Comparison of ENCODE assay signal across 7 cellular contexts in the genomic region with DNA sequence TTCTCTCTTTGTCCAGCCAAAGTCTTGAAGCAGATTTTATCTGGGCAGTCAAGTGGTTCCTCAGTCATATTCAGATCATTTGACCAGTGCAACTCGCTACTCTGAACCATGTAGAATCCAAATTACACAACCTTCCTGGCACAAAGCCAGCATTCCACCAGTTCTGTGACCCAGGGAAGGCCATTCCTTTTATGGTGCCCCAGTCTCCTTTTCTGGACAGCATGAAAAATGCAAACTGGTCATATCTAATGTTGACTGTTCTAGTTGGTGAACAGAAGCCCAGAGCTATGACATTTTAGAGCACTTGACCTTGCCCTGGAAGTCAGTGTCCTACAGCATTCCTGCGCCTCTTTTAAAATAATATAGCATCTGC.
A peak's percentile ranks its signal among the peaks of the same experiment; 100 is the strongest.
DNase-seq lines count a peak whose midpoint lies in the region; ATAC-seq and TF ChIP-seq lines count a peak whose summit lies in the region.

No MANE protein-coding gene starts in this region.

- ATAC-seq in upper lobe of right lung, result peak; percentile 80
- no peak for ATAC-seq in HG03039 (IDR thresholded peaks at IDR 0.05; ENCODE audit: unreplicated experiment)

- no peaks in the 10 kb centered on the region for H3F3A ChIP-seq in MM.1S (ENCODE audit: insufficient read depth, low read length)

- TF ChIP-seq RAD21 in liver (IDR thresholded peaks at IDR 0.05), result peak; percentile 14 to 20

- no peaks in the 10 kb centered on the region for H3K79me2 ChIP-seq in MM.1S (ENCODE audit: low read length)

- TF ChIP-seq CTCF in liver (IDR thresholded peaks at IDR 0.05; ENCODE audit: low read depth, low read length, missing input control), result no peak
- no peak for TF ChIP-seq CTCF in upper lobe of right lung (IDR thresholded peaks at IDR 0.05)
- no peak for TF ChIP-seq CTCF in MM.1S (IDR thresholded peaks at IDR 0.05; ENCODE audit: low read length)

- H3K9ac ChIP-seq in liver (ENCODE audit: low read depth in 1 of 2, low read length in 2 of 2), result no peak overlapping the region
- no peak overlapping the region for H3K9ac ChIP-seq in MM.1S (ENCODE audit: low read length)

- H2AFZ ChIP-seq in MM.1S (ENCODE audit: low read length), result no peak overlapping the region

- intact Hi-C loops in upper lobe of right lung (cut with DNase I), result no loop called here

- H3K27ac ChIP-seq in liver (ENCODE audit: low read depth in 1 of 2, low read length in 2 of 2) (peak overlapping the region in 1 of 2 donors; percentile 52), upper lobe of right lung (no peak overlapping the region), MM.1S (ENCODE audit: low read length) (no peak overlapping the region)

- H3K4me1 ChIP-seq in liver (ENCODE audit: control insufficient read depth in 4 of 4, insufficient read depth in 4 of 4, low read length in 3 of 4), result peaks cover 0 to 12% (median 8%) of the 10 kb centered on the region in 4 donors
- peaks cover 8% of the 10 kb centered on the region for H3K4me1 ChIP-seq in upper lobe of right lung
- no peaks in the 10 kb centered on the region for H3K4me1 ChIP-seq in MM.1S (ENCODE audit: low read length)

- H3K9me3 ChIP-seq in liver (ENCODE audit: control insufficient read depth in 4 of 4, low read length in 3 of 4) (no peaks in the 10 kb centered on the region), upper lobe of right lung (no peaks in the 10 kb centered on the region), MM.1S (replicated peaks; ENCODE audit: insufficient read depth, low read length) (no peaks in the 10 kb centered on the region)

- no peaks in the 10 kb centered on the region for H4K20me1 ChIP-seq in MM.1S (ENCODE audit: insufficient read depth, low read length)

- H3K36me3 ChIP-seq in liver (ENCODE audit: control insufficient read depth in 4 of 4, insufficient read depth in 3 of 4, low read depth in 1 of 4, low read length in 3 of 4), result no peaks in the 10 kb centered on the region
- H3K36me3 ChIP-seq in upper lobe of right lung, result no peaks in the 10 kb centered on the region
- no peaks in the 10 kb centered on the region for H3K36me3 ChIP-seq in MM.1S (replicated peaks; ENCODE audit: insufficient read depth, low read length)

- H3K9me2 ChIP-seq in MM.1S (replicated peaks; ENCODE audit: insufficient read depth, low read length), result no peaks in the 10 kb centered on the region

- WGBS in liver, result 44% methylated on average over 2 of the region's 2 CpGs

- no peak overlapping the region for H3K4me2 ChIP-seq in MM.1S (ENCODE audit: low read depth, low read length)

- peak; percentile 54 for DNase-seq in NCI-H2029 (lab: John Stamatoyannopoulos, UW)
- DNase-seq in dedifferentiated amniotic fluid mesenchymal stem cell (ENCODE audit: extremely low spot score), result peak; percentile 86
- DNase-seq in upper lobe of right lung, result no peak
- no peak for DNase-seq in MV-4-11 (lab: John Stamatoyannopoulos, UW)
- DNase-seq in MM.1S, result no peak

- H3K4me3 ChIP-seq in liver (ENCODE audit: low read depth in 1 of 3, low read length in 3 of 3), result no peak overlapping the region
- no peak overlapping the region for H3K4me3 ChIP-seq in upper lobe of right lung
- H3K4me3 ChIP-seq in MM.1S (ENCODE audit: low read length), result no peak overlapping the region

- no peaks in the 10 kb centered on the region for H3K27me3 ChIP-seq in liver (ENCODE audit: control insufficient read depth in 4 of 4, insufficient read depth in 4 of 4, low read length in 3 of 4)
- no peaks in the 10 kb centered on the region for H3K27me3 ChIP-seq in upper lobe of right lung
- H3K27me3 ChIP-seq in MM.1S (replicated peaks; ENCODE audit: insufficient read depth, low read length), result no peaks in the 10 kb centered on the region

TF ChIP-seq in liver, 16 proteins besides CTCF, POLR2A, EP300 and RAD21:
- TF ChIP-seq REST (IDR thresholded peaks at IDR 0.05) (no peak), NR2F2 (IDR thresholded peaks at IDR 0.05) (peak; percentile 91), TAF1 (conservative IDR thresholded peaks at IDR 0.05) (no peak), HNF4G (IDR thresholded peaks at IDR 0.05) (no peak), GABPA (IDR thresholded peaks at IDR 0.05 in 1 of 2, conservative IDR thresholded peaks at IDR 0.05 in 1 of 2) (no peak), HNF4A (conservative IDR thresholded peaks at IDR 0.05) (peak in 1 of 2 donors; percentile 61), MAX (IDR thresholded peaks at IDR 0.05) (no peak), FOXA2 (IDR thresholded peaks at IDR 0.05) (no peak), JUND (IDR thresholded peaks at IDR 0.05) (no peak), FOXA1 (IDR thresholded peaks at IDR 0.05) (no peak), SP1 (IDR thresholded peaks at IDR 0.05) (peak; percentile 47), EGR1 (IDR thresholded peaks at IDR 0.05; ENCODE audit: low read depth in 2 of 2) (no peak), ATF3 (IDR thresholded peaks at IDR 0.05) (no peak), RXRA (IDR thresholded peaks at IDR 0.05) (peak; percentile 63 to 89), ZBTB33 (IDR thresholded peaks at IDR 0.05) (no peak), YY1 (IDR thresholded peaks at IDR 0.05) (no peak)

Comparison
In these comparisons a context has a peak if more than half of its experiments do, and no peak if none do; other contexts are left out.
1. DNase-seq: peak in NCI-H2029 (single experiment) and dedifferentiated amniotic fluid mesenchymal stem cell (single experiment); none in upper lobe of right lung (single experiment), MV-4-11 (single experiment) and MM.1S (single experiment).